Comparison of ENCODE assay signal across 8 cellular contexts in the genomic region with DNA sequence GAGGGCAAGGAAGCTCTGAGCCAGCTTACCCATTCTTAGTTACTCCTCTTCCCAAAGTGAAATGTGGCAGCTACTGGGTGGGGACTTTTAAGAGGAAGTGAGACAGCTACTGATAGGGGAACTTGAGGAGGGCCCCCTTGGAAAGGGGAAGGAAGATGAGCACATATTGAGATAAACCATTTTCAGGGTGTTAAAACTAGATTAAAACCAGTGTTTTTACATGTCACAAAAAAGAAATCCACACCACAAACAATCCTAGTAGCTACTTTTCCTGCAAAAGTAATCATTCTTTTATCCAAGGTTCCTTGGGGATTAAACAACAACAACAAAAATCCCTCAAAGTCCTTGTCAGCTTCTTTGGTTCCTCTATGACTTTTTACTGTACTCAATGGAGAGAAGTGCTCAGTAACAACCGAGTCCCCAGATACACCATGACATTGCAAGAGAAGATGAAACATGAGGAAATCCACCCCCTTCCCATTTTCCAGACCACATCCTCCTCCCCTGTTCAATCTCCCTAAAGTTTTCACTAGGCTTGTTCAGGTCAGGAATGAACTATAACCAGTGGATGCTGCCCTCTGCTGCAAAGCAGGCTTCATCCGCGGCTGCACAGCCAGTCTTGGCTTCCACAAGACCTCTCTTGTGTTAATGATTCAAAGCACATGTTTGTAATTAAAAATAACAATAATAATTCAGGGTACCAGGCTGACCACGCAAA.
A peak's percentile ranks its signal among the peaks of the same experiment; 100 is the strongest.
DNase-seq lines count a peak whose midpoint lies in the region; ATAC-seq and TF ChIP-seq lines count a peak whose summit lies in the region.

No MANE protein-coding gene starts in this region.

- ATAC-seq in HG02852 (IDR thresholded peaks at IDR 0.05; ENCODE audit: unreplicated experiment) = peak; percentile 54
- ATAC-seq in GM19455 (IDR thresholded peaks at IDR 0.05; ENCODE audit: unreplicated experiment) = no peak
- ATAC-seq in GM19328 (IDR thresholded peaks at IDR 0.05; ENCODE audit: unreplicated experiment) = no peak

- DNase-seq in GDM1 (lab: John Stamatoyannopoulos, UW) (peak; percentile 47), medulla oblongata (ENCODE audit: extremely low spot score) (peak; percentile 45), SW 1271 (lab: John Stamatoyannopoulos, UW) (no peak), HK-2 (ENCODE audit: unreplicated experiment) (no peak)

- no peak overlapping the region for H3K27ac ChIP-seq in VCaP

- TF ChIP-seq CTCF in VCaP (conservative IDR thresholded peaks at IDR 0.05) = peak; percentile 19

Comparison
In these comparisons a context has a peak if more than half of its experiments do, and no peak if none do; other contexts are left out.
1. DNase-seq: peak in GDM1 (single experiment) and medulla oblongata (single experiment); none in SW 1271 (0 of 2) and HK-2 (single experiment).